ENCODE assay signal across 23 cellular contexts in genomic region chr5:2960309-2960708, GRCh38.
"Had no signal": no experiment of that assay in that cellular context is flagged by ENCODE, and none has a peak within 500 bp of the region (broad histone marks: within the 10 kb centered on the region; RNA-seq: fewer than 3 reads in every experiment).

No MANE protein-coding gene starts in this region.

- H3K36me3 Mint-ChIP-seq: memory B cell had no signal

- H3K9me3 ChIP-seq: prostate gland, thoracic aorta had no signal

- H3K4me3 ChIP-seq: ovary, prostate gland, right atrium auricular region, spleen, thoracic aorta, upper lobe of left lung had no signal

- H3K27me3 Mint-ChIP-seq: activated T-cell treated with anti-CD3 and anti-CD28 coated beads, Interleukin-2, amount 50 U/mL, for 24 hours; activated T-helper 17 cell treated with anti-CD3 and anti-CD28 coated beads, Interleukin-2, amount 50 U/mL, for 72 hours; central memory CD8-positive, alpha-beta T cell; memory B cell; natural killer cell treated with Interleukin-12 subunit alpha and Interleukin-12 subunit beta and Interleukin-15 and Interleukin-18, amount 100 ng/mL, for 72 hours had no signal

- DNase-seq: activated CD4-positive, alpha-beta T cell treated with anti-CD3 and anti-CD28 coated beads for 1 hour; activated CD4-positive, alpha-beta T cell treated with anti-CD3 and anti-CD28 coated beads, Interleukin-2, amount 50 U/mL, for 1 hour; activated CD8-positive, alpha-beta memory T cell treated with anti-CD3 and anti-CD28 coated beads for 24 hours; activated CD8-positive, alpha-beta memory T cell treated with anti-CD3 and anti-CD28 coated beads, Interleukin-2, amount 50 U/mL, for 4 hours; activated T-cell treated with anti-CD3 and anti-CD28 coated beads, Interleukin-2, amount 50 U/mL, for 24 hours; aorta; brain microvascular endothelial cell; effector memory CD4-positive, alpha-beta T cell; foreskin keratinocyte; left colon; ovary; spleen; stimulated activated CD4-positive, alpha-beta T cell treated with anti-CD3 and anti-CD28 coated beads, Interleukin-4, amount 100 ng/mL, for 24 hours; stimulated activated naive CD4-positive, alpha-beta T cell treated with Interleukin-2 at 50 U/mL for 16 hours; upper lobe of left lung had no signal

- H3K27me3 ChIP-seq: brain microvascular endothelial cell, foreskin keratinocyte, ovary, right atrium auricular region, spleen, upper lobe of left lung had no signal

- H3K27ac Mint-ChIP-seq: activated naive CD4-positive, alpha-beta T cell treated with anti-CD3 and anti-CD28 coated beads, Interleukin-2, amount 50 U/mL, for 72 hours; activated T-cell treated with anti-CD3 and anti-CD28 coated beads, Interleukin-2, amount 50 U/mL, for 24 hours; activated T-helper 17 cell treated with anti-CD3 and anti-CD28 coated beads, Interleukin-2, amount 50 U/mL, for 72 hours; memory B cell; natural killer cell treated with Interleukin-12 subunit alpha and Interleukin-12 subunit beta and Interleukin-15 and Interleukin-18, amount 100 ng/mL, for 72 hours had no signal

- H3K4me3 Mint-ChIP-seq: activated T-cell treated with anti-CD3 and anti-CD28 coated beads, Interleukin-2, amount 50 U/mL, for 24 hours; activated T-helper 17 cell treated with anti-CD3 and anti-CD28 coated beads, Interleukin-2, amount 50 U/mL, for 72 hours; central memory CD8-positive, alpha-beta T cell; memory B cell; natural killer cell treated with Interleukin-12 subunit alpha and Interleukin-12 subunit beta and Interleukin-15 and Interleukin-18, amount 100 ng/mL, for 72 hours had no signal

- H3K27ac ChIP-seq: brain microvascular endothelial cell, foreskin keratinocyte, ovary, prostate gland, right atrium auricular region, spleen, thoracic aorta, upper lobe of left lung had no signal

- H3K4me1 ChIP-seq: foreskin keratinocyte, prostate gland, right atrium auricular region, spleen, upper lobe of left lung had no signal

- H3K36me3 ChIP-seq: brain microvascular endothelial cell, ovary, prostate gland, right atrium auricular region, spleen, thoracic aorta, upper lobe of left lung had no signal

- H3K4me1 Mint-ChIP-seq: activated T-helper 17 cell treated with anti-CD3 and anti-CD28 coated beads, Interleukin-2, amount 50 U/mL, for 72 hours; central memory CD8-positive, alpha-beta T cell; memory B cell had no signal
